Comparison of ENCODE assay signal across 20 cellular contexts in genomic region chr16:10561001-10561400, GRCh38. TPM values are rescaled to one million over a fixed set of nuclear protein-coding genes. Genes with fewer than 3 reads are reported as not detected.
A peak's percentile ranks its signal among the peaks of the same experiment; 100 is the strongest.
DNase-seq lines count a peak whose midpoint lies in the region; ATAC-seq and TF ChIP-seq lines count a peak whose summit lies in the region.
"Had no signal": no experiment of that assay in that cellular context is flagged by ENCODE, and none has a peak within 500 bp of the region (broad histone marks: within the 10 kb centered on the region; RNA-seq: fewer than 3 reads in every experiment).

No MANE protein-coding gene starts in this region.

- DNase-seq in right atrium auricular region (ENCODE audit: low spot score) (no peak), right cardiac atrium (no peak), gastrocnemius medialis (no peak), upper lobe of right lung (no peak), NCI-H187 (lab: John Stamatoyannopoulos, UW) (no peak)
- DNase-seq in stimulated activated naive CD4-positive, alpha-beta T cell (lab: John Stamatoyannopoulos, UW): no peak
- DNase-seq: Calu3; CD4-positive, CD25-positive, alpha-beta regulatory T cell; DMS79; MM.1S; NCI-H1930; NCI-H2171 treated with DMSO at 0.1 percent for 48 hours; NCI-H510A; NCI-H82; Peyer's patch; SHP77 had no signal

- peaks cover 35% of the 10 kb centered on the region for H3K4me1 Mint-ChIP-seq in dendritic cell treated with granulocyte-macrophage colony-stimulating factor and Interleukin-4, amounts not matched to agents 40 ng/mL and 50 ng/mL, for 4 days (ENCODE audit: low read depth)

- H3K4me3 ChIP-seq in right atrium auricular region: no peak overlapping the region
- H3K4me3 ChIP-seq in right cardiac atrium (ENCODE audit: low read length): no peak overlapping the region
- H3K4me3 ChIP-seq in gastrocnemius medialis: no peak overlapping the region
- H3K4me3 ChIP-seq in upper lobe of right lung: no peak overlapping the region
- H3K4me3 ChIP-seq: GM12878, Peyer's patch had no signal

- no peak for ATAC-seq in right cardiac atrium
- ATAC-seq in gastrocnemius medialis: no peak
- no peak for ATAC-seq in upper lobe of right lung
- ATAC-seq in GM21737 (IDR thresholded peaks at IDR 0.05; ENCODE audit: unreplicated experiment): no peak
- ATAC-seq: GM12878 had no signal

- intact Hi-C loops in right cardiac atrium (cut with DNase I): no loop called here
- intact Hi-C loops in dendritic cell treated with granulocyte-macrophage colony-stimulating factor and Interleukin-4, amounts not matched to agents 40 ng/mL and 50 ng/mL, for 4 days (cut with micrococcal nuclease): no loop called here
- intact Hi-C loops in gastrocnemius medialis (cut with DNase I; ENCODE audit: low total_unique reads): no loop called here
- intact Hi-C loops in upper lobe of right lung (cut with DNase I): no loop called here

- H3K9me3 Mint-ChIP-seq in dendritic cell treated with granulocyte-macrophage colony-stimulating factor and Interleukin-4, amounts not matched to agents 40 ng/mL and 50 ng/mL, for 4 days: peaks cover 13% of the 10 kb centered on the region

- peak overlapping the region; percentile 31 for H3K27ac Mint-ChIP-seq in dendritic cell treated with granulocyte-macrophage colony-stimulating factor and Interleukin-4, amounts not matched to agents 40 ng/mL and 50 ng/mL, for 4 days
- H3K27ac Mint-ChIP-seq: CD4-positive, CD25-positive, alpha-beta regulatory T cell had no signal

- 76% methylated on average over 3 of the region's 3 CpGs for WGBS in right cardiac atrium

- TF ChIP-seq POLR2A in gastrocnemius medialis (IDR thresholded peaks at IDR 0.05): no peak

- H3K9me3 ChIP-seq in right atrium auricular region: peaks cover 0 to 11% of the 10 kb centered on the region in 2 donors
- H3K9me3 ChIP-seq in right cardiac atrium (ENCODE audit: control insufficient read depth, low read length): no peaks in the 10 kb centered on the region
- H3K9me3 ChIP-seq in gastrocnemius medialis: no peaks in the 10 kb centered on the region
- no peaks in the 10 kb centered on the region for H3K9me3 ChIP-seq in upper lobe of right lung
- H3K9me3 ChIP-seq: Peyer's patch had no signal

- H3K27me3 ChIP-seq in right atrium auricular region (no peaks in the 10 kb centered on the region), right cardiac atrium (ENCODE audit: control insufficient read depth, insufficient read depth) (no peaks in the 10 kb centered on the region), gastrocnemius medialis (no peaks in the 10 kb centered on the region), upper lobe of right lung (no peaks in the 10 kb centered on the region)
- H3K27me3 ChIP-seq: Peyer's patch had no signal

- TF ChIP-seq CTCF in right atrium auricular region (IDR thresholded peaks at IDR 0.05): no peak
- no peak for TF ChIP-seq CTCF in gastrocnemius medialis (IDR thresholded peaks at IDR 0.05 in 4 of 5, conservative IDR thresholded peaks at IDR 0.05 in 1 of 5)
- no peak for TF ChIP-seq CTCF in upper lobe of right lung (IDR thresholded peaks at IDR 0.05)

- no peaks in the 10 kb centered on the region for H3K36me3 Mint-ChIP-seq in dendritic cell treated with granulocyte-macrophage colony-stimulating factor and Interleukin-4, amounts not matched to agents 40 ng/mL and 50 ng/mL, for 4 days (ENCODE audit: low read depth)
- H3K36me3 Mint-ChIP-seq: CD4-positive, CD25-positive, alpha-beta regulatory T cell had no signal

- peaks cover 10% of the 10 kb centered on the region for H3K27me3 Mint-ChIP-seq in dendritic cell treated with granulocyte-macrophage colony-stimulating factor and Interleukin-4, amounts not matched to agents 40 ng/mL and 50 ng/mL, for 4 days

- in situ Hi-C loops in gastrocnemius medialis (cut with MboI; ENCODE audit: low sequenced_read_pairs in 4 of 4): no loop called here

- H3K27ac ChIP-seq in right atrium auricular region (peak overlapping the region; percentile 90 to 96), right cardiac atrium (ENCODE audit: low read length) (no peak overlapping the region), gastrocnemius medialis (peak overlapping the region; percentile 24 to 87 (median 62)), upper lobe of right lung (peak overlapping the region; percentile 82)
- H3K27ac ChIP-seq: KMS-11 had no signal

- peaks cover 0 to 92% of the 10 kb centered on the region in 2 donors for H3K4me1 ChIP-seq in right atrium auricular region
- H3K4me1 ChIP-seq in right cardiac atrium (ENCODE audit: control insufficient read depth, insufficient read depth, low read length): peaks cover 44% of the 10 kb centered on the region
- peaks cover 69 to 79% of the 10 kb centered on the region in 2 donors for H3K4me1 ChIP-seq in gastrocnemius medialis
- H3K4me1 ChIP-seq in upper lobe of right lung: peaks cover 61% of the 10 kb centered on the region

- H3K36me3 ChIP-seq in right atrium auricular region: no peaks in the 10 kb centered on the region
- no peaks in the 10 kb centered on the region for H3K36me3 ChIP-seq in gastrocnemius medialis
- H3K36me3 ChIP-seq in upper lobe of right lung: no peaks in the 10 kb centered on the region
- H3K36me3 ChIP-seq: Peyer's patch had no signal

- H3K4me3 Mint-ChIP-seq in dendritic cell treated with granulocyte-macrophage colony-stimulating factor and Interleukin-4, amounts not matched to agents 40 ng/mL and 50 ng/mL, for 4 days: no peak overlapping the region
- H3K4me3 Mint-ChIP-seq: CD4-positive, CD25-positive, alpha-beta regulatory T cell had no signal

RNA-seq across cellular contexts. Expression of gene EMP2, which starts 19.4 kb away (rescaled TPM):
- total RNA-seq in right atrium auricular region (10 to 100 TPM; 40.3 to 66.8 TPM), right cardiac atrium (10 to 100 TPM; 66.0 to 85.0 (median 74.3) TPM), gastrocnemius medialis (10 to 100 TPM in 3 of 4 donors, 1 to 10 TPM in 1; 7.9 to 13.5 (median 11.7) TPM), upper lobe of right lung (726 TPM)
- 34.4 TPM for polyA plus RNA-seq in right cardiac atrium
- total RNA-seq: CD4-positive, CD25-positive, alpha-beta regulatory T cell had no signal
- polyA plus RNA-seq: CD4-positive, CD25-positive, alpha-beta regulatory T cell had no signal
